ENCODE assay signal across 16 cellular contexts in the genomic region with DNA sequence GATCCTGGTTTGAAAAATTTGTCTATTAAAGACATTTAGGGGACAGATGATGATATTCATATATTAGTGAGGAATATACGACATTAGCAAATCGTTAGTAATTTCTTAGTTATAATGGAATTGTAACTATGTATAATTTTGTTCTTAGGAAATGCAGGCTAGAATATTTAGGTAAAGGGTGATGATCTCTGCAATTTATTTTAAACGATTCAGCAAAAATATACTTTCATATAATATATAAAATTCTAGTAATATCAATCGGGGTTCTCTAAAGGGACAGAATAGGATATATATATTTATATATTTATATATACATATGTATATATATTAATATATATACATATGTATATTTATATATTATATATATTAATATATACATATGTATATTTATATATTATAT.
DNase-seq lines count a peak whose midpoint lies in the region; ATAC-seq, FAIRE-seq and TF ChIP-seq lines count a peak whose summit lies in the region.
"Had no signal": no experiment of that assay in that cellular context is flagged by ENCODE, and none has a peak within 500 bp of the region (broad histone marks: within the 10 kb centered on the region; RNA-seq: fewer than 3 reads in every experiment).

No MANE protein-coding gene starts in this region.

- no peak overlapping the region for H2BK15ac ChIP-seq in IMR-90 (ENCODE audit: low read depth, low read length)

- intact Hi-C loops in IMR-90 (cut with micrococcal nuclease) (no loop called here), K562 (cut with micrococcal nuclease) (no loop called here), pancreas (cut with DNase I) (no loop called here)

- ATAC-seq in IMR-90 (ENCODE audit: low read depth) (no peak), K562 (no peak), pancreas (no peak), HG03442 (IDR thresholded peaks at IDR 0.05; ENCODE audit: unreplicated experiment) (no peak)
- ATAC-seq: CD8-positive, alpha-beta T cell had no signal

- H3K27me3 ChIP-seq in IMR-90 (ENCODE audit: control insufficient read depth, insufficient read depth, low read length) (no peaks in the 10 kb centered on the region), K562 (ENCODE audit: control insufficient read depth in 2 of 2, insufficient read depth in 2 of 2, low read length in 2 of 2) (no peaks in the 10 kb centered on the region), pancreas (no peaks in the 10 kb centered on the region)
- H3K27me3 ChIP-seq: BLaER1 treated with 17β-estradiol and CSF1 and Interleukin-3, amounts not matched to agents 10 nM and 100 nM had no signal

- no peak overlapping the region for H2BK20ac ChIP-seq in IMR-90 (ENCODE audit: low read depth, low read length)

- in situ Hi-C loops in IMR-90 (cut with MboI; ENCODE audit: low sequenced_read_pairs) = no loop called here
- in situ Hi-C loops in K562 (cut with MboI) = no loop called here

- no peak overlapping the region for H4K5ac ChIP-seq in IMR-90 (ENCODE audit: low read depth, low read length)

- H3K9me3 ChIP-seq in IMR-90 (ENCODE audit: control insufficient read depth, insufficient read depth, low read length) (no peaks in the 10 kb centered on the region), K562 (replicated peaks; ENCODE audit: control insufficient read depth, insufficient read depth, low read depth, low read length) (no peaks in the 10 kb centered on the region; the same call in 1 of the 2 replicates), pancreas (no peaks in the 10 kb centered on the region)
- H3K9me3 ChIP-seq: BLaER1 treated with 17β-estradiol and CSF1 and Interleukin-3, amounts not matched to agents 10 nM and 100 nM had no signal

- no peaks in the 10 kb centered on the region for H3K36me3 ChIP-seq in IMR-90 (ENCODE audit: control insufficient read depth, insufficient read depth, low read length)
- H3K36me3 ChIP-seq in K562 (ENCODE audit: control insufficient read depth, insufficient read depth, low read length) = no peaks in the 10 kb centered on the region
- H3K36me3 ChIP-seq in pancreas = no peaks in the 10 kb centered on the region
- H3K36me3 ChIP-seq: BLaER1 treated with 17β-estradiol and CSF1 and Interleukin-3, amounts not matched to agents 10 nM and 100 nM had no signal

- no peaks in the 10 kb centered on the region for H4K20me1 ChIP-seq in IMR-90 (ENCODE audit: insufficient read depth, low read length)
- H4K20me1 ChIP-seq in K562 (replicated peaks; ENCODE audit: control insufficient read depth, insufficient read depth, low read length) = no peaks in the 10 kb centered on the region
- H4K20me1 ChIP-seq: BLaER1 treated with 17β-estradiol and CSF1 and Interleukin-3, amounts not matched to agents 10 nM and 100 nM had no signal

- no peak for TF ChIP-seq EP300 in K562 (IDR thresholded peaks at IDR 0.05; ENCODE audit: low read length)

- DNase-seq in IMR-90 = no peak
- DNase-seq in K562 (ENCODE audit: extremely low read depth in 1 of 4, low spot score in 3 of 4) = no peak
- DNase-seq in pancreas = no peak
- no peak for DNase-seq in NCI-H526 (lab: John Stamatoyannopoulos, UW)
- DNase-seq in DMS53 (lab: John Stamatoyannopoulos, UW) = no peak
- DNase-seq: 8988T; Calu3; CD8-positive, alpha-beta T cell; DND-41; EL; GOT3; H7 had no signal

- H2AK9ac ChIP-seq in IMR-90 (replicated peaks; ENCODE audit: low read depth, low read length, poor library complexity) = no peak overlapping the region

- no peak for TF ChIP-seq POLR2A in IMR-90 (IDR thresholded peaks at IDR 0.05; ENCODE audit: low read depth, low read length)
- TF ChIP-seq POLR2A in K562 (conservative IDR thresholded peaks at IDR 0.05) = no peak

- H2BK5ac ChIP-seq in IMR-90 (ENCODE audit: low read depth, low read length, poor library complexity, severe bottlenecking) = no peak overlapping the region

- no peak overlapping the region for H3K14ac ChIP-seq in IMR-90 (replicated peaks; ENCODE audit: low read depth, low read length)

- H3K79me1 ChIP-seq in IMR-90 (ENCODE audit: low read depth in 1 of 2, low read length in 2 of 2) = no peaks in the 10 kb centered on the region

- H2AK5ac ChIP-seq in IMR-90 (ENCODE audit: low read depth, low read length) = no peak overlapping the region

- H3K27ac ChIP-seq in IMR-90 (ENCODE audit: insufficient read depth, low read length) (no peak overlapping the region), K562 (ENCODE audit: extremely low read depth, low read depth, low read length) (no peak overlapping the region), pancreas (no peak overlapping the region)
- H3K27ac ChIP-seq: BLaER1 treated with 17β-estradiol and CSF1 and Interleukin-3, amounts not matched to agents 10 nM and 100 nM had no signal

- H3K9ac ChIP-seq in IMR-90 (ENCODE audit: low read depth, low read length) (no peak overlapping the region), K562 (ENCODE audit: insufficient read depth in 1 of 2, low read depth in 2 of 2, low read length in 2 of 2) (no peak overlapping the region)
- H3K9ac ChIP-seq: BLaER1 treated with 17β-estradiol and CSF1 and Interleukin-3, amounts not matched to agents 10 nM and 100 nM had no signal

- no peak overlapping the region for H3K23ac ChIP-seq in IMR-90 (ENCODE audit: low read depth, low read length)

- H3K56ac ChIP-seq in IMR-90 (ENCODE audit: extremely low read depth, insufficient read depth, low read length) = no peak overlapping the region

- no peak overlapping the region for H2AFZ ChIP-seq in IMR-90 (replicated peaks; ENCODE audit: low read length, poor library complexity)
- no peak overlapping the region for H2AFZ ChIP-seq in K562 (ENCODE audit: low read depth, low read length)

- H4K91ac ChIP-seq in IMR-90 (ENCODE audit: insufficient read depth, low read depth, low read length) = no peak overlapping the region

- H3K4me3 ChIP-seq in IMR-90 (ENCODE audit: insufficient read depth, low read depth, low read length) (no peak overlapping the region), K562 (no peak overlapping the region), pancreas (no peak overlapping the region)
- H3K4me3 ChIP-seq: BLaER1 treated with 17β-estradiol and CSF1 and Interleukin-3, amounts not matched to agents 10 nM and 100 nM had no signal

- no peak overlapping the region for H3K18ac ChIP-seq in IMR-90 (ENCODE audit: low read depth, low read length)

- H3K9me1 ChIP-seq in IMR-90 (ENCODE audit: insufficient read depth, low read length) (no peaks in the 10 kb centered on the region), K562 (ENCODE audit: control insufficient read depth, insufficient read depth, low read length) (no peaks in the 10 kb centered on the region)

- POLR2A ChIA-PET in IMR-90 (lab: Charles Lee; ENCODE audit: unreplicated experiment) (no interaction called here), K562 (lab: Yijun Ruan, JAX) (no interaction called here)

- FAIRE-seq in A204.1 (lab: Jason Lieb, UNC) (peak; percentile 93), K562 (lab: Jason Lieb, UNC) (no peak), pancreas (lab: Jason Lieb, UNC) (peak; percentile 51)
- FAIRE-seq: GM12891 had no signal

- H4K8ac ChIP-seq in IMR-90 (ENCODE audit: low read depth in 2 of 2, low read length in 2 of 2) = no peak overlapping the region

- H3K4me1 ChIP-seq in IMR-90 (ENCODE audit: control insufficient read depth, insufficient read depth, low read length) (no peaks in the 10 kb centered on the region), K562 (replicated peaks in 1 of 2; ENCODE audit: control insufficient read depth in 2 of 2, insufficient read depth in 2 of 2, low read length in 2 of 2) (no peaks in the 10 kb centered on the region), pancreas (no peaks in the 10 kb centered on the region)
- H3K4me1 ChIP-seq: BLaER1 treated with 17β-estradiol and CSF1 and Interleukin-3, amounts not matched to agents 10 nM and 100 nM had no signal

- CTCF ChIA-PET in IMR-90 (lab: Yijun Ruan, JAX) (interaction anchor here (0.7 to 1.1 kb wide), 2 partner anchors 14 to 859 kb away, joined by 3 read pairs; no protein-coding TSS in a partner anchor), K562 (lab: Yijun Ruan, JAX; ENCODE audit: low intra/inter-chr PET ratio) (no interaction called here)

- H3K79me2 ChIP-seq in K562 (ENCODE audit: control insufficient read depth, insufficient read depth, low read length) = no peaks in the 10 kb centered on the region

- TF ChIP-seq RAD21 in IMR-90 (IDR thresholded peaks at IDR 0.05; ENCODE audit: low read length) (no peak), K562 (CRISPR knock-in tag; conservative IDR thresholded peaks at IDR 0.05 in 1 of 2, IDR thresholded peaks at IDR 0.05 in 1 of 2) (no peak)

- BruUV-seq in IMR-90 (replicated peaks; lab: Mats Ljungman, UMichigan) (no TSS peak), K562 (replicated peaks; lab: Mats Ljungman, UMichigan) (no TSS peak)

- dilution Hi-C loops in IMR-90 (cut with HindIII; ENCODE audit: low sequenced_read_pairs, unreplicated experiment) = no loop called here

- no peak overlapping the region for H2BK120ac ChIP-seq in IMR-90 (ENCODE audit: low read depth, low read length)

- H3K4me2 ChIP-seq in IMR-90 (ENCODE audit: low read depth, low read length) = no peak overlapping the region
- no peak overlapping the region for H3K4me2 ChIP-seq in K562 (ENCODE audit: insufficient read depth, low read length)
- H3K4me2 ChIP-seq: BLaER1 treated with 17β-estradiol and CSF1 and Interleukin-3, amounts not matched to agents 10 nM and 100 nM had no signal

- WGBS in IMR-90 (ENCODE audit: extremely low coverage in 2 of 2, insufficient read length in 1 of 2), 2 experiments = no CpG with 5 or more reads among the region's 4 CpGs
- WGBS in K562 (ENCODE audit: insufficient coverage, low coverage, missing lambda C conversion rate) = 12% methylated on average over 4 of the region's 4 CpGs
- WGBS in pancreas, 2 donors = 89 to 94% methylated on average over 4 of the region's 4 CpGs

- TF ChIP-seq CTCF in IMR-90 (conservative IDR thresholded peaks at IDR 0.05; ENCODE audit: low read depth, low read length) (no peak), K562 (IDR thresholded peaks at IDR 0.05 in 2 of 3, conservative IDR thresholded peaks at IDR 0.05 in 1 of 3; ENCODE audit: insufficient read depth in 2 of 3, low read depth in 1 of 3, low read length in 3 of 3) (no peak), pancreas (IDR thresholded peaks at IDR 0.05) (no peak)

- H3K4ac ChIP-seq in IMR-90 (ENCODE audit: low read depth, low read length) = no peak overlapping the region

TF ChIP-seq in K562, 482 proteins besides CTCF, POLR2A, EP300 and RAD21:
- TF ChIP-seq ELF2 (CRISPR knock-in tag; IDR thresholded peaks at IDR 0.05) = no peak
- TF ChIP-seq ZNF316 (IDR thresholded peaks at IDR 0.05) = peak; percentile 60; the same call in 1 of the 2 replicates
- no peak for TF ChIP-seq ZNF76 (CRISPR knock-in tag; IDR thresholded peaks at IDR 0.05; ENCODE audit: borderline replicate concordance)
- no peak for TF ChIP-seq NBN (IDR thresholded peaks at IDR 0.05; ENCODE audit: low read depth)
- TF ChIP-seq NR4A1 (CRISPR knock-in tag; IDR thresholded peaks at IDR 0.05) = no peak
- no peak for TF ChIP-seq NR4A1 (tag; IDR thresholded peaks at IDR 0.05)
- TF ChIP-seq C11orf30 (IDR thresholded peaks at IDR 0.05; ENCODE audit: low read depth) = peak; percentile 47; the same call in 1 of the 2 replicates
TF ChIP-seq in K562: peak in this region for 2.
